Comparison of ENCODE assay signal across 29 cellular contexts in genomic region chr12:112961074-112961473, GRCh38. TPM values are rescaled to one million over a fixed set of nuclear protein-coding genes. Genes with fewer than 3 reads are reported as not detected.
DNase-seq lines count a peak whose midpoint lies in the region; ATAC-seq and TF ChIP-seq lines count a peak whose summit lies in the region.
"Had no signal": no experiment of that assay in that cellular context is flagged by ENCODE, and none has a peak within 500 bp of the region (broad histone marks: within the 10 kb centered on the region; RNA-seq: fewer than 3 reads in every experiment).

No MANE protein-coding gene starts in this region.

- no peaks in the 10 kb centered on the region for H3K79me1 ChIP-seq in IMR-90 (ENCODE audit: low read depth in 1 of 2, low read length in 2 of 2)
- no peaks in the 10 kb centered on the region for H3K79me1 ChIP-seq in neuronal stem cell (ENCODE audit: low read depth, low read length)

- 0 out of 2 replicates have a peak, but pooled peaks cover 3% of the 10 kb centered on the region for H3K9me1 ChIP-seq in IMR-90 (ENCODE audit: insufficient read depth, low read length)

- H3K27me3 Mint-ChIP-seq in activated CD4-positive, alpha-beta T cell treated with anti-CD3 and anti-CD28 coated beads, Interleukin-2, amount 10 ng/mL, durations not matched to agents 7 days and 5 days = no peaks in the 10 kb centered on the region
- H3K27me3 Mint-ChIP-seq: IgD-negative memory B cell; natural killer cell treated with Interleukin-12 subunit alpha and Interleukin-12 subunit beta and Interleukin-15 and Interleukin-18, amount 100 ng/mL, for 72 hours had no signal

- H3K9me3 ChIP-seq in IMR-90 (ENCODE audit: control insufficient read depth, insufficient read depth, low read length) = no peaks in the 10 kb centered on the region
- no peaks in the 10 kb centered on the region for H3K9me3 ChIP-seq in neuronal stem cell (replicated peaks in 1 of 2; ENCODE audit: control insufficient read depth in 2 of 2, insufficient read depth in 1 of 2, low read depth in 1 of 2, low read length in 2 of 2)
- H3K9me3 ChIP-seq: ascending aorta, BLaER1, gastrocnemius medialis, SJSA1 had no signal

- H4K8ac ChIP-seq in IMR-90 (ENCODE audit: low read depth in 2 of 2, low read length in 2 of 2) (no peak overlapping the region), neuronal stem cell (ENCODE audit: low read depth, low read length) (no peak overlapping the region)

- no peak for TF ChIP-seq POLR2A in IMR-90 (IDR thresholded peaks at IDR 0.05; ENCODE audit: low read depth, low read length)

- no peaks in the 10 kb centered on the region for H4K20me1 ChIP-seq in IMR-90 (ENCODE audit: insufficient read depth, low read length)
- H4K20me1 ChIP-seq: BLaER1 had no signal

- H3K36me3 Mint-ChIP-seq in activated CD4-positive, alpha-beta T cell treated with anti-CD3 and anti-CD28 coated beads, Interleukin-2, amount 10 ng/mL, durations not matched to agents 7 days and 5 days (ENCODE audit: low read depth) = peaks cover 93% of the 10 kb centered on the region

- H4K91ac ChIP-seq in IMR-90 (ENCODE audit: insufficient read depth, low read depth, low read length) (no peak overlapping the region), neuronal stem cell (ENCODE audit: low read depth, low read length, poor library complexity) (no peak overlapping the region)

- H3K4me2 ChIP-seq in IMR-90 (ENCODE audit: low read depth, low read length) (no peak overlapping the region), neuronal stem cell (ENCODE audit: insufficient read depth, low read length, poor library complexity, severe bottlenecking) (no peak overlapping the region)
- H3K4me2 ChIP-seq: BLaER1 had no signal

- H3K27me3 ChIP-seq in IMR-90 (ENCODE audit: control insufficient read depth, insufficient read depth, low read length) (no peaks in the 10 kb centered on the region), neuronal stem cell (ENCODE audit: control insufficient read depth in 3 of 3, insufficient read depth in 3 of 3, low read depth in 1 of 3, low read length in 3 of 3) (no peaks in the 10 kb centered on the region)
- H3K27me3 ChIP-seq: ascending aorta, BLaER1, gastrocnemius medialis, SJSA1, uterus had no signal

- DNase-seq in activated CD4-positive, alpha-beta T cell treated with anti-CD3 and anti-CD28 coated beads, Interleukin-2, amount 10 ng/mL, durations not matched to agents 7 days and 5 days = peak; percentile 43
- no peak for DNase-seq in activated CD4-positive, alpha-beta T cell treated with anti-CD3 and anti-CD28 coated beads, Interleukin-2, amount 50 U/mL, for 1 hour
- DNase-seq in IMR-90 = no peak
- DNase-seq in activated CD8-positive, alpha-beta memory T cell treated with anti-CD3 and anti-CD28 coated beads, Interleukin-2, amount 50 U/mL, for 48 hours = peak; percentile 43
- DNase-seq in neuronal stem cell (ENCODE audit: low spot score) = no peak
- no peak for DNase-seq in Right ventricle myocardium superior
- DNase-seq in NCI-H2107 treated with DMSO at 0.1 percent for 48 hours (lab: John Stamatoyannopoulos, UW; ENCODE audit: unreplicated experiment) = no peak
- DNase-seq: activated naive CD4-positive, alpha-beta T cell treated with anti-CD3 and anti-CD28 coated beads for 36 hours; cerebellar nuclear complex; EL; gastrocnemius medialis; left colon; MM.1S; NCI-H1694; NCI-H748 treated with DMSO at 0.1 percent for 48 hours; OCI-M1; stimulated activated CD4-positive, alpha-beta T cell treated with anti-CD3 and anti-CD28 coated beads, Interleukin-15, amount 100 ng/mL, for 24 hours; uterus had no signal

- H2AFZ ChIP-seq in IMR-90 (replicated peaks; ENCODE audit: low read length, poor library complexity) (peak overlapping the region; percentile 51), neuronal stem cell (ENCODE audit: low read length) (no peak overlapping the region)
- H2AFZ ChIP-seq: parathyroid adenoma had no signal

- POLR2A ChIA-PET in activated CD4-positive, alpha-beta T cell treated with anti-CD3 and anti-CD28 coated beads, Interleukin-2, amount 10 ng/mL, durations not matched to agents 7 days and 5 days (lab: Charles Lee) = no interaction called here
- POLR2A ChIA-PET in IMR-90 (lab: Charles Lee; ENCODE audit: unreplicated experiment) = no interaction called here

- TF ChIP-seq CTCF in IMR-90 (conservative IDR thresholded peaks at IDR 0.05; ENCODE audit: low read depth, low read length) = no peak

- peaks cover 3% of the 10 kb centered on the region for H3K9me3 Mint-ChIP-seq in activated CD4-positive, alpha-beta T cell treated with anti-CD3 and anti-CD28 coated beads, Interleukin-2, amount 10 ng/mL, durations not matched to agents 7 days and 5 days
- H3K9me3 Mint-ChIP-seq: natural killer cell treated with Interleukin-12 subunit alpha and Interleukin-12 subunit beta and Interleukin-15 and Interleukin-18, amount 100 ng/mL, for 72 hours had no signal

- H3K14ac ChIP-seq in IMR-90 (replicated peaks; ENCODE audit: low read depth, low read length) (no peak overlapping the region), neuronal stem cell (ENCODE audit: low read length) (no peak overlapping the region)

- no TSS peak for BruUV-seq in IMR-90 (replicated peaks; lab: Mats Ljungman, UMichigan)

- H3K4ac ChIP-seq in IMR-90 (ENCODE audit: low read depth, low read length) = no peak overlapping the region
- no peak overlapping the region for H3K4ac ChIP-seq in neuronal stem cell (ENCODE audit: low read length)

- H3K9ac ChIP-seq in IMR-90 (ENCODE audit: low read depth, low read length) = no peak overlapping the region
- no peak overlapping the region for H3K9ac ChIP-seq in neuronal stem cell (ENCODE audit: low read depth, low read length, poor library complexity)
- H3K9ac ChIP-seq: BLaER1, parathyroid adenoma had no signal

- H3K27ac Mint-ChIP-seq in activated CD4-positive, alpha-beta T cell treated with anti-CD3 and anti-CD28 coated beads, Interleukin-2, amount 10 ng/mL, durations not matched to agents 7 days and 5 days = no peak overlapping the region
- H3K27ac Mint-ChIP-seq: activated naive CD4-positive, alpha-beta T cell treated with anti-CD3 and anti-CD28 coated beads for 36 hours; mesothelial cell of epicardium; natural killer cell treated with Interleukin-12 subunit alpha and Interleukin-12 subunit beta and Interleukin-15 and Interleukin-18, amount 100 ng/mL, for 72 hours had no signal

- intact Hi-C loops in IMR-90 (cut with micrococcal nuclease) (no loop called here), Right ventricle myocardium superior (cut with DNase I) (no loop called here)

- H4K5ac ChIP-seq in IMR-90 (ENCODE audit: low read depth, low read length) = no peak overlapping the region

- H3K18ac ChIP-seq in IMR-90 (ENCODE audit: low read depth, low read length) (no peak overlapping the region), neuronal stem cell (ENCODE audit: low read length) (peak overlapping the region; percentile 29)

- H3K36me3 ChIP-seq in IMR-90 (ENCODE audit: control insufficient read depth, insufficient read depth, low read length) (no peaks in the 10 kb centered on the region), neuronal stem cell (replicated peaks in 1 of 2; ENCODE audit: control insufficient read depth in 2 of 2, insufficient read depth in 2 of 2, low read length in 2 of 2) (no peaks in the 10 kb centered on the region)
- H3K36me3 ChIP-seq: uterus had no signal

- no peak overlapping the region for H2AK9ac ChIP-seq in IMR-90 (replicated peaks; ENCODE audit: low read depth, low read length, poor library complexity)

- H3K4me1 Mint-ChIP-seq in activated CD4-positive, alpha-beta T cell treated with anti-CD3 and anti-CD28 coated beads, Interleukin-2, amount 10 ng/mL, durations not matched to agents 7 days and 5 days = peaks cover 39% of the 10 kb centered on the region
- H3K4me1 Mint-ChIP-seq: mesothelial cell of epicardium had no signal

- no peaks in the 10 kb centered on the region for H3K4me1 ChIP-seq in IMR-90 (ENCODE audit: control insufficient read depth, insufficient read depth, low read length)
- no peaks in the 10 kb centered on the region for H3K4me1 ChIP-seq in neuronal stem cell (ENCODE audit: control insufficient read depth in 2 of 2, insufficient read depth in 1 of 2, low read depth in 1 of 2, low read length in 2 of 2)
- H3K4me1 ChIP-seq: ascending aorta, BLaER1, gastrocnemius medialis, parathyroid adenoma, SJSA1, uterus had no signal

- H3K56ac ChIP-seq in IMR-90 (ENCODE audit: extremely low read depth, insufficient read depth, low read length) = no peak overlapping the region

- H2BK5ac ChIP-seq in IMR-90 (ENCODE audit: low read depth, low read length, poor library complexity, severe bottlenecking) (no peak overlapping the region), neuronal stem cell (ENCODE audit: low read length) (no peak overlapping the region)

- ATAC-seq in IMR-90 (ENCODE audit: low read depth) (no peak), HG02840 (IDR thresholded peaks at IDR 0.05; ENCODE audit: low FRiP score, unreplicated experiment) (no peak), Right ventricle myocardium superior (ENCODE audit: poor library complexity) (no peak)
- ATAC-seq: gastrocnemius medialis; left colon; natural killer cell treated with Interleukin-12 subunit alpha and Interleukin-12 subunit beta and Interleukin-15 and Interleukin-18, amount 100 ng/mL, for 72 hours; sciatic nerve had no signal

- H3K4me3 Mint-ChIP-seq in activated CD4-positive, alpha-beta T cell treated with anti-CD3 and anti-CD28 coated beads, Interleukin-2, amount 10 ng/mL, durations not matched to agents 7 days and 5 days = no peak overlapping the region
- H3K4me3 Mint-ChIP-seq: activated naive CD4-positive, alpha-beta T cell treated with anti-CD3 and anti-CD28 coated beads for 36 hours; mesothelial cell of epicardium; natural killer cell treated with Interleukin-12 subunit alpha and Interleukin-12 subunit beta and Interleukin-15 and Interleukin-18, amount 100 ng/mL, for 72 hours had no signal

- WGBS in IMR-90 (ENCODE audit: extremely low coverage in 2 of 2, insufficient read length in 1 of 2), 2 experiments = 100% methylated on average over 3 of the region's 7 CpGs; no CpG with 5 or more reads in 1 of the 2 experiments
- WGBS in neuronal stem cell (ENCODE audit: extremely low coverage in 2 of 2, insufficient read length in 2 of 2, insufficient replicate concordance in 1 of 2), 2 donors = no CpG with 5 or more reads among the region's 7 CpGs

- H2BK12ac ChIP-seq in neuronal stem cell (ENCODE audit: low read length) = no peak overlapping the region

- H3K4me3 ChIP-seq in IMR-90 (ENCODE audit: insufficient read depth, low read depth, low read length) (no peak overlapping the region), neuronal stem cell (ENCODE audit: low read length in 2 of 2) (no peak overlapping the region)
- H3K4me3 ChIP-seq: ascending aorta, BLaER1, gastrocnemius medialis, SJSA1, uterus had no signal

- H2BK15ac ChIP-seq in IMR-90 (ENCODE audit: low read depth, low read length) (no peak overlapping the region), neuronal stem cell (ENCODE audit: low read length) (no peak overlapping the region)

- H3K23ac ChIP-seq in IMR-90 (ENCODE audit: low read depth, low read length) = no peak overlapping the region
- no peak overlapping the region for H3K23ac ChIP-seq in neuronal stem cell (ENCODE audit: low read depth, low read length, poor library complexity)

- in situ Hi-C loops in IMR-90 (cut with MboI; ENCODE audit: low sequenced_read_pairs) = no loop called here

- H2BK120ac ChIP-seq in IMR-90 (ENCODE audit: low read depth, low read length) = no peak overlapping the region
- no peak overlapping the region for H2BK120ac ChIP-seq in neuronal stem cell (ENCODE audit: low read depth, low read length)

- dilution Hi-C loops in IMR-90 (cut with HindIII; ENCODE audit: low sequenced_read_pairs, unreplicated experiment) = no loop called here

- no peak for TF ChIP-seq RAD21 in IMR-90 (IDR thresholded peaks at IDR 0.05; ENCODE audit: low read length)

- no peak overlapping the region for H3K27ac ChIP-seq in IMR-90 (ENCODE audit: insufficient read depth, low read length)
- H3K27ac ChIP-seq in neuronal stem cell (replicated peaks; ENCODE audit: low read length) = no peak overlapping the region
- H3K27ac ChIP-seq: ascending aorta, BLaER1, gastrocnemius medialis, HL-60, parathyroid adenoma, SJSA1, uterus had no signal

- CTCF ChIA-PET in activated CD4-positive, alpha-beta T cell treated with anti-CD3 and anti-CD28 coated beads, Interleukin-2, amount 10 ng/mL, durations not matched to agents 7 days and 5 days (lab: Charles Lee) = interaction anchor here (0.6 to 4.2 kb wide), 4 partner anchors 11 to 52 kb away, joined by 3 to 14 read pairs (median 8); no protein-coding TSS in a partner anchor
- CTCF ChIA-PET in IMR-90 (lab: Yijun Ruan, JAX) = no interaction called here

- H2AK5ac ChIP-seq in IMR-90 (ENCODE audit: low read depth, low read length) (no peak overlapping the region), neuronal stem cell (ENCODE audit: low read depth, low read length) (no peak overlapping the region)

- no peak overlapping the region for H2BK20ac ChIP-seq in IMR-90 (ENCODE audit: low read depth, low read length)

RNA-seq across cellular contexts. Expression of gene OAS2, which starts 17.2 kb away (rescaled TPM):
- total RNA-seq in activated CD4-positive, alpha-beta T cell treated with anti-CD3 and anti-CD28 coated beads, Interleukin-2, amount 10 ng/mL, durations not matched to agents 7 days and 5 days = 100 to 1,000 TPM; 294 to 420 TPM
- under 0.01 TPM in 1 of 2 replicates, not detected in the other for total RNA-seq in IMR-90 (2012; rRNA removed)
- polyA plus RNA-seq in IMR-90 (2012; rRNA removed) = not detected in 2 replicates
- not detected in 2 replicates for polyA plus RNA-seq in IMR-90 (2012; cell fraction: cytosol; rRNA removed)
- 0.07 TPM in 1 of 2 replicates, not detected in the other for polyA plus RNA-seq in IMR-90 (2012; cell fraction: nucleus; rRNA removed; ENCODE audit: low replicate concordance)
- 0.01 TPM for polyA plus RNA-seq in neuronal stem cell (2013, experiment 1 of 2)
- polyA plus RNA-seq in neuronal stem cell (2013, experiment 2 of 2) = not detected
- total RNA-seq in Right ventricle myocardium superior = 3.7 TPM
- total RNA-seq: A673 had no signal

RNA-seq across cellular contexts. Expression of gene OAS3, which starts 22.8 kb away (rescaled TPM):
- total RNA-seq in activated CD4-positive, alpha-beta T cell treated with anti-CD3 and anti-CD28 coated beads, Interleukin-2, amount 10 ng/mL, durations not matched to agents 7 days and 5 days = 100 to 1,000 TPM; 202 to 204 TPM
- total RNA-seq in IMR-90 (2012; rRNA removed) (4.1 and 4.4 TPM in 2 replicates), Right ventricle myocardium superior (5.1 TPM)
- polyA plus RNA-seq in IMR-90 (2012; rRNA removed) = 6.9 and 7.8 TPM in 2 replicates
- 3.8 and 4.8 TPM in 2 replicates for polyA plus RNA-seq in IMR-90 (2012; cell fraction: cytosol; rRNA removed)
- polyA plus RNA-seq in IMR-90 (2012; cell fraction: nucleus; rRNA removed; ENCODE audit: low replicate concordance) = 8.1 and 9.3 TPM in 2 replicates
- 0.01 TPM for polyA plus RNA-seq in neuronal stem cell (2013, experiment 1 of 2)
- 0.03 TPM for polyA plus RNA-seq in neuronal stem cell (2013, experiment 2 of 2)

RNA-seq across cellular contexts. Expression of gene OAS1, which starts 54.3 kb away (rescaled TPM):
- 100 to 1,000 TPM; 194 to 197 TPM for total RNA-seq in activated CD4-positive, alpha-beta T cell treated with anti-CD3 and anti-CD28 coated beads, Interleukin-2, amount 10 ng/mL, durations not matched to agents 7 days and 5 days
- total RNA-seq in IMR-90 (2012; rRNA removed) = not detected in 2 replicates
- not detected in 2 replicates for polyA plus RNA-seq in IMR-90 (2012; rRNA removed)
- polyA plus RNA-seq in IMR-90 (2012; cell fraction: cytosol; rRNA removed) = 0.11 TPM in 1 of 2 replicates, not detected in the other
- 0.03 TPM in 1 of 2 replicates, not detected in the other for polyA plus RNA-seq in IMR-90 (2012; cell fraction: nucleus; rRNA removed; ENCODE audit: low replicate concordance)
- polyA plus RNA-seq in neuronal stem cell (2013, experiment 1 of 2) = not detected
- polyA plus RNA-seq in neuronal stem cell (2013, experiment 2 of 2) = not detected
- total RNA-seq in Right ventricle myocardium superior = 4.6 TPM
- total RNA-seq: SJSA1 had no signal

Comparison
In these comparisons a context has a peak if more than half of its experiments do, and no peak if none do; other contexts are left out.
1. DNase-seq: peak in activated CD4-positive, alpha-beta T cell treated with anti-CD3 and anti-CD28 coated beads, Interleukin-2, amount 10 ng/mL, durations not matched to agents 7 days and 5 days (single experiment) and activated CD8-positive, alpha-beta memory T cell treated with anti-CD3 and anti-CD28 coated beads, Interleukin-2, amount 50 U/mL, for 48 hours (single experiment); none in activated CD4-positive, alpha-beta T cell treated with anti-CD3 and anti-CD28 coated beads, Interleukin-2, amount 50 U/mL, for 1 hour (single experiment), IMR-90 (single experiment), neuronal stem cell (single experiment), Right ventricle myocardium superior (single experiment) and NCI-H2107 treated with DMSO at 0.1 percent for 48 hours (single experiment).
2. RNA of gene OAS2, which starts 17.2 kb away (total RNA-seq): 294 to 420 TPM in activated CD4-positive, alpha-beta T cell treated with anti-CD3 and anti-CD28 coated beads, Interleukin-2, amount 10 ng/mL, durations not matched to agents 7 days and 5 days; 3.7 TPM in Right ventricle myocardium superior (single experiment) and under 0.01 TPM in IMR-90; every median in the first group is over 10 times any median in the second.
3. RNA of gene OAS3, which starts 22.8 kb away (total RNA-seq): 202 to 204 TPM in activated CD4-positive, alpha-beta T cell treated with anti-CD3 and anti-CD28 coated beads, Interleukin-2, amount 10 ng/mL, durations not matched to agents 7 days and 5 days; 5.1 TPM in Right ventricle myocardium superior (single experiment) and 4.1 to 4.4 TPM in IMR-90; every median in the first group is over 10 times any median in the second.
4. RNA of gene OAS1, which starts 54.3 kb away (total RNA-seq): 194 to 197 TPM in activated CD4-positive, alpha-beta T cell treated with anti-CD3 and anti-CD28 coated beads, Interleukin-2, amount 10 ng/mL, durations not matched to agents 7 days and 5 days; 4.6 TPM in Right ventricle myocardium superior (single experiment) and not detected in IMR-90; every median in the first group is over 10 times any median in the second.